23 cellular contexts compared by ENCODE assay signal in the genomic region with DNA sequence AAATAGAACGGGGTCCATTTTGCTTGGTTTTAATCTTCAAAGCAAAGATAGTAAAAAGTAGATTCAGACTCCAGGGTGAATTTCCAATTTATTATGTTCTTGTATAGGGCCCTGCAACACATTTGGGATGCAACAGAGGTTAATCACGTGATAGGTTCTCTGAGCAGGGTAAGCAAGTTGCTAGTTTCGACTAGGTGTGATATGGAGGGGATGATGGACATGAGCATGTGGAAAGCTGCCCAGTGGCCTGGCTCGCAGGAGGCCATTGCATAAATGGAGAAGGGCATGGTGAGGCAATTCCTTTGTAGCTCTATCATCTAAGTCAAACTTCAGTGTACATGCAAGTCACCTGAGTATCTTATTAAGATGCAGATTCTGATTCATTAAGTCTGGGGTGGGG. TPM values are rescaled to one million over a fixed set of nuclear protein-coding genes. Genes with fewer than 3 reads are reported as not detected.
"Had no signal": no experiment of that assay in that cellular context is flagged by ENCODE, and none has a peak within 500 bp of the region (broad histone marks: within the 10 kb centered on the region; RNA-seq: fewer than 3 reads in every experiment).

No MANE protein-coding gene starts in this region.

- H2AFZ ChIP-seq: PC-9 had no signal

- FAIRE-seq: RCC 7860 had no signal

- H3K4me1 ChIP-seq: SJCRH30 had no signal

- H3K9me3 ChIP-seq: SJCRH30 had no signal

- H3K4me3 ChIP-seq: PC-9, SJCRH30, SK-N-MC had no signal

- DNase-seq: MM.1S, MV-4-11, NCI-H1092, NCI-H1105, NCI-H1417 treated with DMSO at 0.1 percent for 48 hours, NCI-H1436 treated with DMSO at 0.1 percent for 48 hours, NCI-H1694 treated with DMSO at 0.1 percent for 48 hours, NCI-H187 treated with DMSO at 0.1 percent for 48 hours, NCI-H2227 treated with DMSO at 0.1 percent for 48 hours, NCI-H524 treated with DMSO at 0.1 percent for 48 hours, NCI-H526 treated with DMSO at 0.1 percent for 48 hours, SHP77, SIG-M5, SJCRH30, T-cell had no signal

- H3K4me2 ChIP-seq: PC-9 had no signal

- ATAC-seq: Panc1, Right ventricle myocardium inferior, SK-N-SH treated with all-trans-retinoic acid at 6 μM for 48 hours, T-cell had no signal

- H3K36me3 ChIP-seq: SJCRH30 had no signal

- H3K27me3 ChIP-seq: SJCRH30 had no signal

- H3K27ac ChIP-seq: PC-9, RWPE1, SJCRH30, SK-N-MC had no signal

RNA-seq across cellular contexts. Expression of a gene that starts 17.7 kb away (rescaled TPM):
- total RNA-seq: OCI-LY7, Right ventricle myocardium inferior, SJCRH30, T-cell had no signal
